19 cellular contexts compared by ENCODE assay signal in genomic region chr4:24644983-24645764, GRCh38.
DNase-seq lines count a peak whose midpoint lies in the region; ATAC-seq, FAIRE-seq and TF ChIP-seq lines count a peak whose summit lies in the region.
"Had no signal": no experiment of that assay in that cellular context is flagged by ENCODE, and none has a peak within 500 bp of the region (broad histone marks: within the 10 kb centered on the region; RNA-seq: fewer than 3 reads in every experiment).

No MANE protein-coding gene starts in this region.

- H3K4me3 ChIP-seq in fibroblast of mammary gland (ENCODE audit: control insufficient read depth, low read depth, low read length) (no peak overlapping the region), transverse colon (no peak overlapping the region)
- H3K4me3 ChIP-seq: Peyer's patch had no signal

- DNase-seq in NCI-H1694 treated with DMSO at 0.1 percent for 48 hours (lab: John Stamatoyannopoulos, UW) (peak; percentile 17), NCI-H1694 (lab: John Stamatoyannopoulos, UW) (no peak), RCC 7860 (ENCODE audit: low spot score) (no peak), fibroblast of mammary gland (ENCODE audit: low read depth) (peak; percentile 3), transverse colon (no peak), DMS79 treated with DMSO at 0.1 percent for 48 hours (lab: John Stamatoyannopoulos, UW) (no peak), occipital lobe (lab: John Stamatoyannopoulos, UW) (no peak)
- DNase-seq: 8988T; activated CD4-positive, alpha-beta T cell treated with anti-CD3 and anti-CD28 coated beads for 48 hours; activated effector memory CD4-positive, alpha-beta T cell treated with anti-CD3 and anti-CD28 coated beads, Interleukin-2, amount 50 U/mL, for 16 hours; amniotic stem cell; C1 segment of cervical spinal cord; DMS53; effector CD8-positive, alpha-beta T cell; GOT3; NCI-H1105; Peyer's patch had no signal

- TF ChIP-seq EP300 in transverse colon (IDR thresholded peaks at IDR 0.05; ENCODE audit: low read depth) = no peak

- 39 to 42% methylated on average over 3 to 6 of the region's 6 CpGs for WGBS in transverse colon (ENCODE audit: low coverage in 1 of 2), 2 donors

- ATAC-seq in HG02870 (IDR thresholded peaks at IDR 0.05; ENCODE audit: unreplicated experiment) = no peak

- peak; percentile 31 for FAIRE-seq in RCC 7860 (lab: Jason Lieb, UNC)

- intact Hi-C loops in transverse colon (cut with DNase I; ENCODE audit: low total_unique reads) = no loop called here

- no peaks in the 10 kb centered on the region for H3K27me3 ChIP-seq in transverse colon
- H3K27me3 ChIP-seq: Peyer's patch had no signal

- TF ChIP-seq POLR2A in transverse colon (IDR thresholded peaks at IDR 0.05) = no peak

- H3K36me3 ChIP-seq in transverse colon = no peaks in the 10 kb centered on the region
- H3K36me3 ChIP-seq: Peyer's patch had no signal

- in situ Hi-C loops in transverse colon (cut with MboI; ENCODE audit: low pct_ligation_motif_present in 1 of 4, low pct_unique_long_range_greater_than_20kb in 1 of 4, low sequenced_read_pairs in 3 of 4) = no loop called here

- peaks cover 15 to 51% (median 34%) of the 10 kb centered on the region in 4 donors for H3K4me1 ChIP-seq in transverse colon

- H3K9me3 ChIP-seq in transverse colon = no peaks in the 10 kb centered on the region
- H3K9me3 ChIP-seq: Peyer's patch had no signal

- no peak for TF ChIP-seq CTCF in fibroblast of mammary gland (conservative IDR thresholded peaks at IDR 0.05; ENCODE audit: control insufficient read depth, insufficient read depth, low read depth, low read length)
- no peak for TF ChIP-seq CTCF in transverse colon (IDR thresholded peaks at IDR 0.05)

- peak overlapping the region in 3 of 4 donors; percentile 0 to 55 (median 40) for H3K27ac ChIP-seq in transverse colon
- H3K27ac ChIP-seq: KMS-11, Peyer's patch had no signal

Comparison
In these comparisons a context has a peak if more than half of its experiments do, and no peak if none do; other contexts are left out.
1. DNase-seq: peak in NCI-H1694 treated with DMSO at 0.1 percent for 48 hours (single experiment) and fibroblast of mammary gland (single experiment); none in NCI-H1694 (single experiment), RCC 7860 (single experiment), transverse colon (single experiment), DMS79 treated with DMSO at 0.1 percent for 48 hours (single experiment) and occipital lobe (single experiment).